In genomic region chr5:94524841-94525697, GRCh38 we compare ENCODE assay signal across 8 cellular contexts.
DNase-seq lines count a peak whose midpoint lies in the region; ATAC-seq, FAIRE-seq and TF ChIP-seq lines count a peak whose summit lies in the region.

No MANE protein-coding gene starts in this region.

- no peak overlapping the region for H3K27ac ChIP-seq in small intestine (ENCODE audit: low read depth in 1 of 2, low read length in 1 of 2)

- FAIRE-seq in GM12892 (lab: Jason Lieb, UNC), result peak; percentile 71
- FAIRE-seq in small intestine (lab: Jason Lieb, UNC), result peak; percentile 55

- H3K9me3 Mint-ChIP-seq in activated CD4-positive, alpha-beta T cell treated with anti-CD3 and anti-CD28 coated beads, Interleukin-2, amount 10 ng/mL, durations not matched to agents 7 days and 5 days, result no peaks in the 10 kb centered on the region

- H3K4me1 ChIP-seq in small intestine (ENCODE audit: control insufficient read depth in 2 of 2, insufficient read depth in 1 of 2, low read depth in 1 of 2, low read length in 1 of 2), result no peaks in the 10 kb centered on the region

- TF ChIP-seq POLR2A in GM12892 (IDR thresholded peaks at IDR 0.05; ENCODE audit: low read depth, low read length), result no peak

- H3K36me3 Mint-ChIP-seq in activated CD4-positive, alpha-beta T cell treated with anti-CD3 and anti-CD28 coated beads, Interleukin-2, amount 10 ng/mL, durations not matched to agents 7 days and 5 days (ENCODE audit: low read depth), result no peaks in the 10 kb centered on the region

- CTCF ChIA-PET in BJ (lab: Yijun Ruan, JAX), result interaction anchor here (0.6 to 2.3 kb wide), 6 partner anchors 19 to 237 kb away, joined by 3 to 34 read pairs (median 3); no protein-coding TSS in a partner anchor
- CTCF ChIA-PET in activated CD4-positive, alpha-beta T cell treated with anti-CD3 and anti-CD28 coated beads, Interleukin-2, amount 10 ng/mL, durations not matched to agents 7 days and 5 days (lab: Charles Lee), result interaction anchor here (0.6 to 1.2 kb wide), 5 partner anchors 11 to 212 kb away, joined by 3 to 6 read pairs (median 4); no protein-coding TSS in a partner anchor

- H3K4me3 ChIP-seq in BJ (ENCODE audit: low read depth, low read length) (no peak overlapping the region), small intestine (ENCODE audit: low read depth in 1 of 2, low read length in 2 of 2) (no peak overlapping the region)

- H3K27me3 Mint-ChIP-seq in activated CD4-positive, alpha-beta T cell treated with anti-CD3 and anti-CD28 coated beads, Interleukin-2, amount 10 ng/mL, durations not matched to agents 7 days and 5 days, result no peaks in the 10 kb centered on the region

- POLR2A ChIA-PET in BJ (lab: Charles Lee), result no interaction called here
- POLR2A ChIA-PET in activated CD4-positive, alpha-beta T cell treated with anti-CD3 and anti-CD28 coated beads, Interleukin-2, amount 10 ng/mL, durations not matched to agents 7 days and 5 days (lab: Charles Lee), result no interaction called here

- H3K27me3 ChIP-seq in BJ (ENCODE audit: control insufficient read depth, insufficient read depth, low read length), result no peaks in the 10 kb centered on the region
- H3K27me3 ChIP-seq in small intestine (ENCODE audit: control insufficient read depth in 2 of 2, insufficient read depth in 2 of 2, low read length in 2 of 2), result no peaks in the 10 kb centered on the region

- no peaks in the 10 kb centered on the region for H3K36me3 ChIP-seq in BJ (ENCODE audit: control insufficient read depth, insufficient read depth, low read length)
- no peaks in the 10 kb centered on the region for H3K36me3 ChIP-seq in small intestine (ENCODE audit: control insufficient read depth in 2 of 2, insufficient read depth in 2 of 2, low read length in 2 of 2)

- no peak overlapping the region for H3K4me3 Mint-ChIP-seq in activated CD4-positive, alpha-beta T cell treated with anti-CD3 and anti-CD28 coated beads, Interleukin-2, amount 10 ng/mL, durations not matched to agents 7 days and 5 days

- ATAC-seq in HG02610 (IDR thresholded peaks at IDR 0.05; ENCODE audit: unreplicated experiment), result peak; percentile 87

- H3K9me3 ChIP-seq in small intestine (ENCODE audit: control insufficient read depth, low read depth), result no peaks in the 10 kb centered on the region

- peak; percentile 59 for TF ChIP-seq CTCF in BJ (IDR thresholded peaks at IDR 0.05; ENCODE audit: insufficient read depth, low read depth, low read length)

- H3K27ac Mint-ChIP-seq in activated CD4-positive, alpha-beta T cell treated with anti-CD3 and anti-CD28 coated beads, Interleukin-2, amount 10 ng/mL, durations not matched to agents 7 days and 5 days, result no peak overlapping the region

- 65 to 72% (median 69%) methylated on average over 4 of the region's 4 CpGs for WGBS in small intestine, 3 donors

- DNase-seq in BJ (ENCODE audit: low read depth) (no peak), GM12892 (ENCODE audit: insufficient read length) (no peak), NCI-H1694 (lab: John Stamatoyannopoulos, UW) (peak; percentile 20), globus pallidus (ENCODE audit: low spot score) (peak; percentile 47), small intestine (peak; percentile 54), NCI-H187 (lab: John Stamatoyannopoulos, UW) (no peak)
- DNase-seq in activated CD4-positive, alpha-beta T cell treated with anti-CD3 and anti-CD28 coated beads, Interleukin-2, amount 10 ng/mL, durations not matched to agents 7 days and 5 days, result peak; percentile 40

- peaks cover 1% of the 10 kb centered on the region for H3K4me1 Mint-ChIP-seq in activated CD4-positive, alpha-beta T cell treated with anti-CD3 and anti-CD28 coated beads, Interleukin-2, amount 10 ng/mL, durations not matched to agents 7 days and 5 days

Comparison
In these comparisons a context has a peak if more than half of its experiments do, and no peak if none do; other contexts are left out.
1. DNase-seq: peak in NCI-H1694 (single experiment), activated CD4-positive, alpha-beta T cell treated with anti-CD3 and anti-CD28 coated beads, Interleukin-2, amount 10 ng/mL, durations not matched to agents 7 days and 5 days (single experiment), globus pallidus (single experiment) and small intestine (single experiment); none in BJ (single experiment), GM12892 (single experiment) and NCI-H187 (0 of 2).